21 cellular contexts compared by ENCODE assay signal in the genomic region with DNA sequence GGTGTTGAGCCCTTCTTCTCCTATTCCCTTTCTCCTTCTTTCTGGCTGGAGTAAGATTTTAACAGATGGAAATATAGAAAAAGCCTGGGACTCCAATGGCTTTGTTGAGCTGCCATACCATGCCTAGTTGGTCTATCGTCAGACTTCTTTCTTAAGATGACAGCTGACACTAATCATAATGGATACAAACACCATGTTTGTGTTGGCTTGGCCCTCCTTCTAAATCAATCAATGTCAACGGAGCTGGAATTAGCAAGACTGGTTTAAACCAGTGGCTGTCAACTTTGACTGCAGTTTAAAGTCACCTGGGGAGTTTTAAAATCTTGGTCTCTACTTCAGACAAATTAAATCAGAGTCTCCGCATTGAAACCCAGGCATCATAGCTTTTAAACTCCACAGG.
DNase-seq lines count a peak whose midpoint lies in the region; ATAC-seq, FAIRE-seq and TF ChIP-seq lines count a peak whose summit lies in the region.
"Had no signal": no experiment of that assay in that cellular context is flagged by ENCODE, and none has a peak within 500 bp of the region (broad histone marks: within the 10 kb centered on the region; RNA-seq: fewer than 3 reads in every experiment).

No MANE protein-coding gene starts in this region.

- in situ Hi-C loops in K562 (cut with MboI) = no loop called here

- POLR2A ChIA-PET in HEK293T (lab: Yijun Ruan, JAX) (no interaction called here), K562 (lab: Yijun Ruan, JAX) (no interaction called here)

- H3K4me3 ChIP-seq in K562 (no peak overlapping the region), osteoblast (ENCODE audit: insufficient read depth, low read length) (no peak overlapping the region)
- H3K4me3 ChIP-seq: GM23248, HAP-1 had no signal

- H2AFZ ChIP-seq in K562 (ENCODE audit: low read depth, low read length) = no peak overlapping the region
- H2AFZ ChIP-seq in osteoblast (ENCODE audit: low read length) = peak overlapping the region; percentile 41
- H2AFZ ChIP-seq: GM23248 had no signal

- H3K9me3 ChIP-seq in K562 (replicated peaks; ENCODE audit: control insufficient read depth, insufficient read depth, low read depth, low read length) = no peaks in the 10 kb centered on the region
- H3K9me3 ChIP-seq in osteoblast (ENCODE audit: low read depth, low read length) = no peaks in the 10 kb centered on the region
- H3K9me3 ChIP-seq: BE2C, HAP-1 had no signal

- TF ChIP-seq EP300 in K562 (IDR thresholded peaks at IDR 0.05; ENCODE audit: low read length) = no peak

- intact Hi-C loops in K562 (cut with micrococcal nuclease) = no loop called here
- intact Hi-C loops in activated T-helper 2 cell treated with anti-CD3 and anti-CD28 coated beads, Interferon-gamma antibody, Interleukin-2, Interleukin-4, amounts not matched to agents 10 μg/mL and 5 μg/mL and 100 μg/mL, durations not matched to agents 14 hours and 24 hours and 36 hours (cut with micrococcal nuclease) = no loop called here

- no peaks in the 10 kb centered on the region for H3K4me1 ChIP-seq in K562 (replicated peaks in 1 of 2; ENCODE audit: control insufficient read depth in 2 of 2, insufficient read depth in 2 of 2, low read length in 2 of 2)
- H3K4me1 ChIP-seq in osteoblast (ENCODE audit: insufficient read depth, low read length) = no peaks in the 10 kb centered on the region
- H3K4me1 ChIP-seq: BE2C had no signal

- no peaks in the 10 kb centered on the region for H3K36me3 Mint-ChIP-seq in activated T-helper 2 cell treated with anti-CD3 and anti-CD28 coated beads, Interferon-gamma antibody, Interleukin-2, Interleukin-4, amounts not matched to agents 10 μg/mL and 5 μg/mL and 100 μg/mL, durations not matched to agents 14 hours and 24 hours and 36 hours (ENCODE audit: low read depth)
- H3K36me3 Mint-ChIP-seq in chondrocyte (ENCODE audit: low read depth) = no peaks in the 10 kb centered on the region
- H3K36me3 Mint-ChIP-seq: CD4-positive, CD25-positive, alpha-beta regulatory T cell; CD8-positive, alpha-beta memory T cell had no signal

- H3K27me3 ChIP-seq in K562 (ENCODE audit: control insufficient read depth in 2 of 2, insufficient read depth in 2 of 2, low read length in 2 of 2) = no peaks in the 10 kb centered on the region
- no peaks in the 10 kb centered on the region for H3K27me3 ChIP-seq in osteoblast (ENCODE audit: insufficient read depth, low read length)
- H3K27me3 ChIP-seq: BE2C had no signal

- H3K4me2 ChIP-seq in K562 (ENCODE audit: insufficient read depth, low read length) = no peak overlapping the region
- H3K4me2 ChIP-seq in osteoblast (ENCODE audit: insufficient read depth, low read length) = no peak overlapping the region

- H3K27ac ChIP-seq in K562 (ENCODE audit: extremely low read depth, low read depth, low read length) (no peak overlapping the region), osteoblast (ENCODE audit: low read depth, low read length) (no peak overlapping the region)
- H3K27ac ChIP-seq: GM23248, HL-60 had no signal

- TF ChIP-seq CTCF in K562 (IDR thresholded peaks at IDR 0.05 in 2 of 3, conservative IDR thresholded peaks at IDR 0.05 in 1 of 3; ENCODE audit: insufficient read depth in 2 of 3, low read depth in 1 of 3, low read length in 3 of 3) (no peak), osteoblast (IDR thresholded peaks at IDR 0.05; ENCODE audit: extremely low read depth, low read depth, low read length) (no peak), chondrocyte (IDR thresholded peaks at IDR 0.05) (no peak)

- CTCF ChIA-PET in HEK293T (lab: Yijun Ruan, JAX) = no interaction called here
- CTCF ChIA-PET in K562 (lab: Yijun Ruan, JAX; ENCODE audit: low intra/inter-chr PET ratio) = no interaction called here

- TF ChIP-seq POLR2A in K562 (conservative IDR thresholded peaks at IDR 0.05) = no peak

- WGBS in K562 (ENCODE audit: insufficient coverage, low coverage, missing lambda C conversion rate) = 3% methylated on average over 3 of the region's 3 CpGs

- no peak overlapping the region for H3K27ac Mint-ChIP-seq in activated T-helper 2 cell treated with anti-CD3 and anti-CD28 coated beads, Interferon-gamma antibody, Interleukin-2, Interleukin-4, amounts not matched to agents 10 μg/mL and 5 μg/mL and 100 μg/mL, durations not matched to agents 14 hours and 24 hours and 36 hours
- H3K27ac Mint-ChIP-seq in chondrocyte (ENCODE audit: unreplicated experiment) = no peak overlapping the region
- H3K27ac Mint-ChIP-seq: CD4-positive, CD25-positive, alpha-beta regulatory T cell; CD8-positive, alpha-beta memory T cell had no signal

- no peaks in the 10 kb centered on the region for H3K4me1 Mint-ChIP-seq in activated T-helper 2 cell treated with anti-CD3 and anti-CD28 coated beads, Interferon-gamma antibody, Interleukin-2, Interleukin-4, amounts not matched to agents 10 μg/mL and 5 μg/mL and 100 μg/mL, durations not matched to agents 14 hours and 24 hours and 36 hours (ENCODE audit: low read depth)
- H3K4me1 Mint-ChIP-seq in chondrocyte (ENCODE audit: low read depth) = no peaks in the 10 kb centered on the region
- H3K4me1 Mint-ChIP-seq: CD4-positive, CD25-positive, alpha-beta regulatory T cell; CD8-positive, alpha-beta memory T cell had no signal

- no peaks in the 10 kb centered on the region for H3K27me3 Mint-ChIP-seq in activated T-helper 2 cell treated with anti-CD3 and anti-CD28 coated beads, Interferon-gamma antibody, Interleukin-2, Interleukin-4, amounts not matched to agents 10 μg/mL and 5 μg/mL and 100 μg/mL, durations not matched to agents 14 hours and 24 hours and 36 hours (ENCODE audit: low read depth)
- H3K27me3 Mint-ChIP-seq in chondrocyte (ENCODE audit: low read depth) = peaks cover 30% of the 10 kb centered on the region
- H3K27me3 Mint-ChIP-seq: CD4-positive, CD25-positive, alpha-beta regulatory T cell; CD8-positive, alpha-beta memory T cell had no signal

- no peaks in the 10 kb centered on the region for H3K36me3 ChIP-seq in K562 (ENCODE audit: control insufficient read depth, insufficient read depth, low read length)
- H3K36me3 ChIP-seq in osteoblast (ENCODE audit: insufficient read depth, low read length) = no peaks in the 10 kb centered on the region
- H3K36me3 ChIP-seq: BE2C, HAP-1 had no signal

- TF ChIP-seq RAD21 in K562 (CRISPR knock-in tag; conservative IDR thresholded peaks at IDR 0.05 in 1 of 2, IDR thresholded peaks at IDR 0.05 in 1 of 2) = no peak

- ATAC-seq in K562 (no peak), GM18517 (IDR thresholded peaks at IDR 0.05; ENCODE audit: unreplicated experiment) (no peak)

- no peaks in the 10 kb centered on the region for H3K9me3 Mint-ChIP-seq in activated T-helper 2 cell treated with anti-CD3 and anti-CD28 coated beads, Interferon-gamma antibody, Interleukin-2, Interleukin-4, amounts not matched to agents 10 μg/mL and 5 μg/mL and 100 μg/mL, durations not matched to agents 14 hours and 24 hours and 36 hours
- H3K9me3 Mint-ChIP-seq in chondrocyte (ENCODE audit: low read depth) = peaks cover 3% of the 10 kb centered on the region

- H3K79me2 ChIP-seq in K562 (ENCODE audit: control insufficient read depth, insufficient read depth, low read length) (no peaks in the 10 kb centered on the region), osteoblast (ENCODE audit: insufficient read depth, low read length) (no peaks in the 10 kb centered on the region)

- H3K9ac ChIP-seq in K562 (ENCODE audit: insufficient read depth in 1 of 2, low read depth in 2 of 2, low read length in 2 of 2) = no peak overlapping the region
- H3K9ac ChIP-seq: GM23248 had no signal

- DNase-seq in HEK293T (ENCODE audit: extremely low spot score) (no peak), NCI-H82 treated with DMSO at 0.1 percent for 48 hours (lab: John Stamatoyannopoulos, UW; ENCODE audit: unreplicated experiment) (peak; percentile 4), K562 (ENCODE audit: extremely low read depth in 1 of 4, low spot score in 3 of 4) (no peak), osteoblast (ENCODE audit: insufficient read length, low spot score, missing footprints) (no peak), chondrocyte (ENCODE audit: low spot score) (no peak)
- DNase-seq in activated T-helper 2 cell treated with anti-CD3 and anti-CD28 coated beads, Interferon-gamma antibody, Interleukin-2, Interleukin-4, amounts not matched to agents 10 μg/mL and 5 μg/mL and 100 μg/mL, durations not matched to agents 14 hours and 24 hours and 36 hours (ENCODE audit: low spot score) = no peak
- DNase-seq: BE2C; C1 segment of cervical spinal cord; CD4-positive, CD25-positive, alpha-beta regulatory T cell; CD8-positive, alpha-beta memory T cell; COR-L47; DMS 273 treated with DMSO at 0.1 percent for 48 hours; DMS53; DND-41; EL; GM23248 had no signal

- no peaks in the 10 kb centered on the region for H3K9me1 ChIP-seq in K562 (ENCODE audit: control insufficient read depth, insufficient read depth, low read length)

- FAIRE-seq in K562 (lab: Jason Lieb, UNC) = no peak
- FAIRE-seq: G401.6, GM12891 had no signal

- no TSS peak for BruUV-seq in K562 (replicated peaks; lab: Mats Ljungman, UMichigan)

- H4K20me1 ChIP-seq in K562 (replicated peaks; ENCODE audit: control insufficient read depth, insufficient read depth, low read length) = no peaks in the 10 kb centered on the region
- no peaks in the 10 kb centered on the region for H4K20me1 ChIP-seq in osteoblast (ENCODE audit: insufficient read depth, low read length)

- no peak overlapping the region for H3K4me3 Mint-ChIP-seq in activated T-helper 2 cell treated with anti-CD3 and anti-CD28 coated beads, Interferon-gamma antibody, Interleukin-2, Interleukin-4, amounts not matched to agents 10 μg/mL and 5 μg/mL and 100 μg/mL, durations not matched to agents 14 hours and 24 hours and 36 hours (ENCODE audit: low read depth)
- no peak overlapping the region for H3K4me3 Mint-ChIP-seq in chondrocyte (ENCODE audit: unreplicated experiment)
- H3K4me3 Mint-ChIP-seq: CD4-positive, CD25-positive, alpha-beta regulatory T cell; CD8-positive, alpha-beta memory T cell had no signal

TF ChIP-seq in HEK293T, 16 proteins besides CTCF, POLR2A, EP300 and RAD21 (continues in another document):
- TF ChIP-seq CTBP1 (IDR thresholded peaks at IDR 0.05; ENCODE audit: borderline replicate concordance) (no peak), LEF1 (IDR thresholded peaks at IDR 0.05; ENCODE audit: borderline replicate concordance) (no peak), HDGF (IDR thresholded peaks at IDR 0.05; ENCODE audit: borderline replicate concordance) (no peak)

TF ChIP-seq in K562, 482 proteins besides CTCF, POLR2A, EP300 and RAD21 (continues in another document):
- TF ChIP-seq TEAD2 (tag; IDR thresholded peaks at IDR 0.05) (no peak), CBX3 (IDR thresholded peaks at IDR 0.05; ENCODE audit: borderline replicate concordance in 1 of 2, low read length in 2 of 2) (no peak)
- TF ChIP-seq, protein P1, sequence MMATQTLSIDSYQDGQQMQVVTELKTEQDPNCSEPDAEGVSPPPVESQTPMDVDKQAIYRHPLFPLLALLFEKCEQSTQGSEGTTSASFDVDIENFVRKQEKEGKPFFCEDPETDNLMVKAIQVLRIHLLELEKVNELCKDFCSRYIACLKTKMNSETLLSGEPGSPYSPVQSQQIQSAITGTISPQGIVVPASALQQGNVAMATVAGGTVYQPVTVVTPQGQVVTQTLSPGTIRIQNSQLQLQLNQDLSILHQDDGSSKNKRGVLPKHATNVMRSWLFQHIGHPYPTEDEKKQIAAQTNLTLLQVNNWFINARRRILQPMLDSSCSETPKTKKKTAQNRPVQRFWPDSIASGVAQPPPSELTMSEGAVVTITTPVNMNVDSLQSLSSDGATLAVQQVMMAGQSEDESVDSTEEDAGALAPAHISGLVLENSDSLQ (IDR thresholded peaks at IDR 0.05) = peak; percentile 40; the same call in 1 of the 2 replicates
